19 cellular contexts compared by ENCODE assay signal in genomic region chr3:123692671-123693070, GRCh38.
DNase-seq lines count a peak whose midpoint lies in the region; ATAC-seq and TF ChIP-seq lines count a peak whose summit lies in the region.
"Had no signal": no experiment of that assay in that cellular context is flagged by ENCODE, and none has a peak within 500 bp of the region (broad histone marks: within the 10 kb centered on the region; RNA-seq: fewer than 3 reads in every experiment).

No MANE protein-coding gene starts in this region.

- ATAC-seq in left cardiac atrium (no peak), aorta (ENCODE audit: low FRiP score) (no peak)

- WGBS in aorta, 2 donors, result 52 to 59% methylated on average over 13 of the region's 13 CpGs

- H3K27ac ChIP-seq in left ventricle myocardium inferior (replicated peaks) (peak overlapping the region; percentile 83), muscle layer of colon (ENCODE audit: low read depth, low read length) (peak overlapping the region; percentile 96), skin epidermis (peak overlapping the region in 11 of 21 experiments; percentile 3 to 89 (median 73)), aorta (ENCODE audit: low read depth in 1 of 2, low read length in 2 of 2) (peak overlapping the region; percentile 9 to 23)
- H3K27ac ChIP-seq: SK-N-MC had no signal

- H3K4me3 ChIP-seq in left ventricle myocardium inferior, result no peak overlapping the region
- no peak overlapping the region for H3K4me3 ChIP-seq in muscle layer of colon (ENCODE audit: low read depth in 1 of 2, low read length in 2 of 2)
- H3K4me3 ChIP-seq in skin epidermis, result no peak overlapping the region
- no peak overlapping the region for H3K4me3 ChIP-seq in aorta (ENCODE audit: low read length in 2 of 2)
- H3K4me3 ChIP-seq: SK-N-MC had no signal

- H3K27me3 ChIP-seq in left ventricle myocardium inferior (ENCODE audit: low read depth), result no peaks in the 10 kb centered on the region
- no peaks in the 10 kb centered on the region for H3K27me3 ChIP-seq in muscle layer of colon (ENCODE audit: control insufficient read depth in 1 of 2, insufficient read depth in 2 of 2, low read length in 2 of 2)
- no peaks in the 10 kb centered on the region for H3K27me3 ChIP-seq in aorta (ENCODE audit: control insufficient read depth in 1 of 2, insufficient read depth in 2 of 2, low read length in 1 of 2)

- H3K9ac ChIP-seq in muscle layer of colon (ENCODE audit: low read length), result peak overlapping the region; percentile 9

- intact Hi-C loops in left ventricle myocardium inferior (cut with micrococcal nuclease), result no loop called here
- intact Hi-C loops in left cardiac atrium (cut with DNase I), result no loop called here
- intact Hi-C loops in aorta (cut with DNase I), result no loop called here

- H3K9me3 ChIP-seq in left ventricle myocardium inferior (replicated peaks) (no peaks in the 10 kb centered on the region), muscle layer of colon (ENCODE audit: low read length) (no peaks in the 10 kb centered on the region), aorta (ENCODE audit: control insufficient read depth, low read length) (no peaks in the 10 kb centered on the region)

- H3K4me1 ChIP-seq in left ventricle myocardium inferior (peaks cover 73% of the 10 kb centered on the region), muscle layer of colon (ENCODE audit: insufficient read depth, low read length) (peaks cover 75% of the 10 kb centered on the region), aorta (ENCODE audit: control insufficient read depth in 1 of 2, insufficient read depth in 2 of 2, low read length in 2 of 2) (peaks cover 0 to 6% of the 10 kb centered on the region in 2 donors)

- no peak for DNase-seq in left ventricle myocardium inferior
- DNase-seq in left cardiac atrium, result no peak
- no peak for DNase-seq in aorta
- DNase-seq in T-helper 1 cell, result no peak
- DNase-seq in GF-D8 (lab: John Stamatoyannopoulos, UW), result no peak
- no peak for DNase-seq in NCI-H2227 (lab: John Stamatoyannopoulos, UW; ENCODE audit: unreplicated experiment)
- DNase-seq: activated CD4-positive, alpha-beta T cell treated with anti-CD3 and anti-CD28 coated beads for 48 hours; CD8-positive, alpha-beta memory T cell; DMS153; MM.1S; NCI-H1417 treated with DMSO at 0.1 percent for 48 hours; NCI-H526; nucleus accumbens; stimulated activated CD4-positive, alpha-beta T cell treated with anti-CD3 and anti-CD28 coated beads, Interleukin-15, amount 100 ng/mL, for 24 hours; substantia nigra; T-helper 2 cell had no signal

- no peaks in the 10 kb centered on the region for H3K36me3 ChIP-seq in left ventricle myocardium inferior
- peaks cover 64% of the 10 kb centered on the region for H3K36me3 ChIP-seq in muscle layer of colon (ENCODE audit: insufficient read depth, low read length)
- no peaks in the 10 kb centered on the region for H3K36me3 ChIP-seq in aorta (ENCODE audit: control insufficient read depth in 1 of 2, insufficient read depth in 2 of 2, low read length in 1 of 2)

- TF ChIP-seq CTCF in left ventricle myocardium inferior (IDR thresholded peaks at IDR 0.05; ENCODE audit: borderline replicate concordance), result no peak

Comparison
In these comparisons a context has a peak if more than half of its experiments do, and no peak if none do; other contexts are left out.
1. H3K27ac ChIP-seq: peak in every context shown above with its lines; median percentile 96 in muscle layer of colon; 83 in left ventricle myocardium inferior; 73 in skin epidermis; 16 in aorta.